In genomic region chr12:8612629-8613028, GRCh38 we compare ENCODE assay signal across 1 cellular context.
TF ChIP-seq lines count a peak whose summit lies in the region.

Gene AICDA (minus strand): TSS chr12:8612859. CDS start chr12:8612767, 92 bp downstream.

TF ChIP-seq in GM12878, 131 proteins besides CTCF, POLR2A, EP300 and RAD21 (continued from another document):
- TF ChIP-seq PKNOX1 (IDR thresholded peaks at IDR 0.05) (peak; percentile 40; the same call in 1 of the 2 replicates), ZNF687 (IDR thresholded peaks at IDR 0.05) (0 out of 2 replicates have a peak, but pooled peaks have one; percentile 16), YY1 (IDR thresholded peaks at IDR 0.05; ENCODE audit: low read depth, low read length) (0 out of 2 replicates have a peak, but pooled peaks have one; percentile 19)
